Comparison of ENCODE assay signal across 19 cellular contexts in genomic region chr14:48008646-48009045, GRCh38.
DNase-seq lines count a peak whose midpoint lies in the region; ATAC-seq, FAIRE-seq and TF ChIP-seq lines count a peak whose summit lies in the region.
"Had no signal": no experiment of that assay in that cellular context is flagged by ENCODE, and none has a peak within 500 bp of the region (broad histone marks: within the 10 kb centered on the region; RNA-seq: fewer than 3 reads in every experiment).

No MANE protein-coding gene starts in this region.

- intact Hi-C loops in GM12878 (cut with micrococcal nuclease; ENCODE audit: unreplicated experiment) (no loop called here), sciatic nerve (cut with DNase I) (no loop called here)

- SMC1A ChIA-PET in GM12878 (lab: Charles Lee; ENCODE audit: uncharacterized antibody, unreplicated experiment): no interaction called here

- H3K79me2 ChIP-seq in GM12878 (ENCODE audit: control insufficient read depth, insufficient read depth, low read length) (no peaks in the 10 kb centered on the region), mesendoderm (ENCODE audit: control insufficient read depth, insufficient read depth, low read length) (no peaks in the 10 kb centered on the region)

- H3K4me3 ChIP-seq in GM12878 (no peak overlapping the region), mesendoderm (ENCODE audit: low read length) (no peak overlapping the region)
- H3K4me3 ChIP-seq: SJCRH30 had no signal

- no peak overlapping the region for H2BK15ac ChIP-seq in mesendoderm (replicated peaks; ENCODE audit: low read depth)

- DNase-seq in GM12878 (ENCODE audit: low read depth, low spot score): peak; percentile 28
- peak; percentile 87 for DNase-seq in mesendoderm
- DNase-seq in sciatic nerve (ENCODE audit: low spot score): no peak
- DNase-seq in RKO (ENCODE audit: low spot score): no peak
- DNase-seq in NCI-H1417 treated with DMSO at 0.1 percent for 48 hours (lab: John Stamatoyannopoulos, UW): no peak
- DNase-seq in activated CD4-positive, alpha-beta T cell treated with anti-CD3 and anti-CD28 coated beads, Interleukin-2, amount 50 U/mL, for 4 hours: no peak
- DNase-seq: Caco-2; CD4-positive, CD25-positive, alpha-beta regulatory T cell; DMS153; HFFc6; KG1; NCI-H1048; NCI-H526 treated with DMSO at 0.1 percent for 48 hours; NK-92 treated with Interleukin-12 subunit alpha and Interleukin-12 subunit beta, amount 100 ng/mL, for 24 hours; SJCRH30 had no signal

- H3K4me1 ChIP-seq in GM12878 (ENCODE audit: control insufficient read depth, insufficient read depth, low read length): no peaks in the 10 kb centered on the region
- H3K4me1 ChIP-seq in mesendoderm (ENCODE audit: control insufficient read depth, low read depth, low read length): no peaks in the 10 kb centered on the region
- H3K4me1 ChIP-seq: Caco-2, SJCRH30 had no signal

- no peak overlapping the region for H3K23ac ChIP-seq in mesendoderm (ENCODE audit: low read length)

- no peak for TF ChIP-seq RAD21 in GM12878 (IDR thresholded peaks at IDR 0.05; ENCODE audit: insufficient read depth, low read depth, low read length)

- no peak for TF ChIP-seq EP300 in GM12878 (IDR thresholded peaks at IDR 0.05; ENCODE audit: borderline replicate concordance in 1 of 2, control insufficient read depth in 1 of 2, low read depth in 2 of 2, low read length in 2 of 2)

- no peak for FAIRE-seq in GM12878 (lab: Jason Lieb, UNC)
- FAIRE-seq: H1 had no signal

- no peak overlapping the region for H2BK120ac ChIP-seq in mesendoderm (ENCODE audit: low read depth, low read length)

- TF ChIP-seq CTCF in GM12878 (IDR thresholded peaks at IDR 0.05 in 2 of 3, conservative IDR thresholded peaks at IDR 0.05 in 1 of 3; ENCODE audit: control insufficient read depth in 2 of 3, extremely low read depth in 1 of 3, insufficient read depth in 1 of 3, low read depth in 3 of 3, low read length in 3 of 3): no peak

- H4K8ac ChIP-seq in mesendoderm (ENCODE audit: low read depth, low read length): no peak overlapping the region

- H3K36me3 ChIP-seq in GM12878 (ENCODE audit: control insufficient read depth in 2 of 2, insufficient read depth in 2 of 2, low read length in 1 of 2) (no peaks in the 10 kb centered on the region), mesendoderm (ENCODE audit: control insufficient read depth, insufficient read depth, low read length) (no peaks in the 10 kb centered on the region)
- H3K36me3 ChIP-seq: SJCRH30 had no signal

- no TSS peak for BruUV-seq in GM12878 (replicated peaks; lab: Mats Ljungman, UMichigan)

- no peaks in the 10 kb centered on the region for H3K79me1 ChIP-seq in mesendoderm (ENCODE audit: low read length)

- H3K4ac ChIP-seq in mesendoderm (ENCODE audit: low read depth, low read length): no peak overlapping the region

- no peak overlapping the region for H4K5ac ChIP-seq in mesendoderm (ENCODE audit: low read length)

- no peak overlapping the region for H2AFZ ChIP-seq in GM12878 (ENCODE audit: control insufficient read depth, low read depth, low read length)

- H3K27me3 ChIP-seq in GM12878 (replicated peaks in 1 of 2; ENCODE audit: control insufficient read depth in 2 of 2, insufficient read depth in 2 of 2, low read length in 1 of 2) (no peaks in the 10 kb centered on the region), mesendoderm (ENCODE audit: insufficient read depth, low read length, poor library complexity) (no peaks in the 10 kb centered on the region)
- H3K27me3 ChIP-seq: SJCRH30 had no signal

- H3K9ac ChIP-seq in GM12878 (ENCODE audit: control insufficient read depth, insufficient read depth, low read length) (no peak overlapping the region), mesendoderm (ENCODE audit: low read length) (no peak overlapping the region)

- no peak overlapping the region for H2AK5ac ChIP-seq in mesendoderm (ENCODE audit: low read length)

- TF ChIP-seq POLR2A in GM12878 (IDR thresholded peaks at IDR 0.05; ENCODE audit: low read depth, low read length): no peak

- no peak overlapping the region for H3K27ac ChIP-seq in GM12878 (ENCODE audit: control insufficient read depth, insufficient read depth)
- H3K27ac ChIP-seq in mesendoderm (ENCODE audit: low read depth, low read length): no peak overlapping the region
- H3K27ac ChIP-seq: RWPE1, SJCRH30 had no signal

- ATAC-seq in GM19463 (IDR thresholded peaks at IDR 0.05; ENCODE audit: unreplicated experiment) (peak; percentile 51), HG02759 (IDR thresholded peaks at IDR 0.05; ENCODE audit: unreplicated experiment) (peak; percentile 70), GM12878 (peak; percentile 67), sciatic nerve (no peak)

- H4K20me1 ChIP-seq in GM12878 (ENCODE audit: control insufficient read depth, insufficient read depth): no peaks in the 10 kb centered on the region

- no peak overlapping the region for H2BK5ac ChIP-seq in mesendoderm (ENCODE audit: low read length)

- POLR2A ChIA-PET in GM12878 (lab: Charles Lee): no interaction called here

- no peak overlapping the region for H3K56ac ChIP-seq in mesendoderm (ENCODE audit: low read length)

- RAD21 ChIA-PET in GM12878 (lab: Charles Lee; ENCODE audit: unreplicated experiment): no interaction called here

- H3K4me2 ChIP-seq in GM12878 (ENCODE audit: control insufficient read depth, insufficient read depth) (0 out of 2 replicates have a peak overlapping the region, but pooled peaks have one; percentile 5), mesendoderm (ENCODE audit: low read length) (no peak overlapping the region)

- H3K18ac ChIP-seq in mesendoderm (ENCODE audit: low read length): no peak overlapping the region

- no peaks in the 10 kb centered on the region for H3K9me3 ChIP-seq in GM12878 (replicated peaks; ENCODE audit: control insufficient read depth, insufficient read depth, low read length)
- H3K9me3 ChIP-seq: Caco-2, SJCRH30 had no signal

- CTCF ChIA-PET in GM12878 (lab: Yijun Ruan, JAX): no interaction called here

- in situ Hi-C loops in GM12878 (cut with MboI): no loop called here

TF ChIP-seq in GM12878, 131 proteins besides CTCF, POLR2A, EP300 and RAD21:
- TF ChIP-seq IKZF2 (IDR thresholded peaks at IDR 0.05) (peak; percentile 33 to 57; a peak in 2 of 4 replicates), RELB (IDR thresholded peaks at IDR 0.05; ENCODE audit: low read depth) (0 out of 2 replicates have a peak, but pooled peaks have one; percentile 35), MTA2 (IDR thresholded peaks at IDR 0.05; ENCODE audit: low read depth) (0 out of 2 replicates have a peak, but pooled peaks have one; percentile 18), IKZF1 (conservative IDR thresholded peaks at IDR 0.05) (peak; percentile 42; the same call in 1 of the 2 replicates), PAX8 (IDR thresholded peaks at IDR 0.05) (no peak), ZNF274 (IDR thresholded peaks at IDR 0.05; ENCODE audit: insufficient read depth, insufficient read length) (no peak), RUNX3 (IDR thresholded peaks at IDR 0.05; ENCODE audit: low read length) (peak; percentile 52; the same call in 1 of the 2 replicates)

Comparison
In these comparisons a context has a peak if more than half of its experiments do, and no peak if none do; other contexts are left out.
1. DNase-seq: peak in GM12878 (single experiment) and mesendoderm (single experiment); none in sciatic nerve (single experiment), RKO (single experiment), NCI-H1417 treated with DMSO at 0.1 percent for 48 hours (single experiment) and activated CD4-positive, alpha-beta T cell treated with anti-CD3 and anti-CD28 coated beads, Interleukin-2, amount 50 U/mL, for 4 hours (0 of 2).